19 cellular contexts compared by ENCODE assay signal in the genomic region with DNA sequence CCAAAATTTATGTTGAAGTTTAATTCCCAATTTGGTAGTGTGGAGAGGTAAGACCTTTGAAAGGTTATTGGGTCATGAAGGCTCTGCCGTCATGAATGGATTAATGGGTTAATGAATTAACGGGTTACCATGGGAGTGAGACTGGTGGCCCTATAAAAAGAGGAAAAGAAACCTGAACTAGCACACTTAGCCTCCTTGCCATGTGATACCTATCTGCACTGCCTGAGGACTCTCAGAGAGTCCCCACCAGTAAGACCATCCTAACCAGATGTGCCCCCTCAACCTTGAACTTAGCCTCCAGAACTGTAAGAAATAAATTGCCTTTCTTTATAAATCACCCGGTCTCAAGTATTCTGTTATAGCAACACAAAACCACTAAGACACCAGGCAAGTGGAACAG. TPM values are rescaled to one million over a fixed set of nuclear protein-coding genes. Genes with fewer than 3 reads are reported as not detected.
DNase-seq lines count a peak whose midpoint lies in the region; ATAC-seq and TF ChIP-seq lines count a peak whose summit lies in the region.
"Had no signal": no experiment of that assay in that cellular context is flagged by ENCODE, and none has a peak within 500 bp of the region (broad histone marks: within the 10 kb centered on the region; RNA-seq: fewer than 3 reads in every experiment).

No MANE protein-coding gene starts in this region.

- H3K9me3 ChIP-seq in OCI-LY3 (ENCODE audit: insufficient read depth, low read length) = no peaks in the 10 kb centered on the region

- H3K79me2 ChIP-seq in OCI-LY3 (ENCODE audit: low read length) = no peaks in the 10 kb centered on the region

- intact Hi-C loops in lower leg skin (cut with DNase I; ENCODE audit: low total_unique reads) = no loop called here

- peak; percentile 85 for ATAC-seq in GM18508 (IDR thresholded peaks at IDR 0.05; ENCODE audit: insufficient read depth, unreplicated experiment)
- ATAC-seq in GM19438 (IDR thresholded peaks at IDR 0.05; ENCODE audit: low read depth, unreplicated experiment) = peak; percentile 84
- ATAC-seq in HG02938 (IDR thresholded peaks at IDR 0.05; ENCODE audit: unreplicated experiment) = peak; percentile 56
- ATAC-seq: SK-N-SH treated with all-trans-retinoic acid at 6 μM for 48 hours had no signal

- H3K4me3 ChIP-seq in OCI-LY3 (ENCODE audit: low read length) = no peak overlapping the region; the same call in 1 of the 2 replicates
- H3K4me3 ChIP-seq in lower leg skin (ENCODE audit: low read depth, poor library complexity, severe bottlenecking) = no peak overlapping the region

- TF ChIP-seq POLR2A in lower leg skin (IDR thresholded peaks at IDR 0.05) = no peak

- peak overlapping the region; percentile 46 for H3K4me2 ChIP-seq in OCI-LY3 (ENCODE audit: low read length)

- H3K27me3 ChIP-seq in OCI-LY3 (ENCODE audit: low read depth, low read length) = no peaks in the 10 kb centered on the region

- H4K20me1 ChIP-seq in OCI-LY3 (ENCODE audit: insufficient read depth, low read length) = no peaks in the 10 kb centered on the region

- TF ChIP-seq CTCF in OCI-LY3 (IDR thresholded peaks at IDR 0.05; ENCODE audit: low read depth, low read length) = no peak
- TF ChIP-seq CTCF in lower leg skin (IDR thresholded peaks at IDR 0.05) = no peak
- no peak for TF ChIP-seq CTCF in endothelial cell (IDR thresholded peaks at IDR 0.05; ENCODE audit: unreplicated experiment)

- no peaks in the 10 kb centered on the region for H3K36me3 ChIP-seq in OCI-LY3 (replicated peaks; ENCODE audit: low read depth, low read length)

- no peak overlapping the region for H3K27ac Mint-ChIP-seq in endothelial cell (ENCODE audit: unreplicated experiment)

- WGBS in lower leg skin, 2 donors = 76 to 80% methylated on average over 3 of the region's 3 CpGs

- no peaks in the 10 kb centered on the region for H3K4me1 Mint-ChIP-seq in endothelial cell (ENCODE audit: unreplicated experiment)

- peak overlapping the region; percentile 65; the same call in 1 of the 2 replicates for H2AFZ ChIP-seq in OCI-LY3 (ENCODE audit: low read depth, low read length)

- no peaks in the 10 kb centered on the region for H3K27me3 Mint-ChIP-seq in endothelial cell (ENCODE audit: unreplicated experiment)

- no peak overlapping the region for H3K9ac ChIP-seq in OCI-LY3 (ENCODE audit: low read length)

- peaks cover 23% of the 10 kb centered on the region for H3K4me1 ChIP-seq in OCI-LY3 (ENCODE audit: low read length)

- H3K27ac ChIP-seq in OCI-LY3 (ENCODE audit: low read length) = peak overlapping the region; percentile 26; the same call in 1 of the 2 replicates
- H3K27ac ChIP-seq: C4-2B had no signal

- H3K4me3 Mint-ChIP-seq in endothelial cell (ENCODE audit: unreplicated experiment) = no peak overlapping the region

- DNase-seq in lower leg skin (ENCODE audit: low spot score in 2 of 2) (no peak), endothelial cell (ENCODE audit: low spot score) (no peak), NCI-H1694 treated with DMSO at 0.1 percent for 48 hours (lab: John Stamatoyannopoulos, UW) (no peak), NCI-H128 (lab: John Stamatoyannopoulos, UW; ENCODE audit: unreplicated experiment) (no peak)
- DNase-seq: EL, KBM-7, NCI-H1092 treated with DMSO at 0.1 percent for 48 hours, NCI-H187 treated with DMSO at 0.1 percent for 48 hours, NCI-H510A treated with DMSO at 0.1 percent for 48 hours, SHP77 had no signal

- H3K36me3 Mint-ChIP-seq in endothelial cell (ENCODE audit: low read depth, unreplicated experiment) = no peaks in the 10 kb centered on the region

- no peaks in the 10 kb centered on the region for H3K9me3 Mint-ChIP-seq in endothelial cell (ENCODE audit: unreplicated experiment)

RNA-seq across cellular contexts. Expression of a gene that starts 39.2 kb away (rescaled TPM):
- total RNA-seq in lower leg skin (not detected), endothelial cell (ENCODE audit: unreplicated experiment) (not detected)
- total RNA-seq: H1; T-helper 1 cell treated with Interleukin-12 subunit alpha and Interleukin-12 subunit beta and Interleukin-4 antibody, amounts not matched to agents 30 ng/mL and 1 ng/mL, for 36 hours had no signal

RNA-seq across cellular contexts. Expression of a gene that starts 57.7 kb away (rescaled TPM):
- not detected for total RNA-seq in lower leg skin
- not detected for total RNA-seq in endothelial cell (ENCODE audit: unreplicated experiment)
- total RNA-seq: H1; M059J; T-helper 1 cell treated with Interleukin-12 subunit alpha and Interleukin-12 subunit beta and Interleukin-4 antibody, amounts not matched to agents 30 ng/mL and 1 ng/mL, for 36 hours had no signal
